In genomic region chr9:133734600-133735414, GRCh38 we compare ENCODE assay signal across 18 cellular contexts. TPM values are rescaled to one million over a fixed set of nuclear protein-coding genes. Genes with fewer than 3 reads are reported as not detected.
DNase-seq lines count a peak whose midpoint lies in the region; ATAC-seq, FAIRE-seq and TF ChIP-seq lines count a peak whose summit lies in the region.
"Had no signal": no experiment of that assay in that cellular context is flagged by ENCODE, and none has a peak within 500 bp of the region (broad histone marks: within the 10 kb centered on the region; RNA-seq: fewer than 3 reads in every experiment).

No MANE protein-coding gene starts in this region.

- POLR2A ChIA-PET in GM12878 (lab: Charles Lee): no interaction called here

- H2BK15ac ChIP-seq in mesenchymal stem cell (ENCODE audit: low read depth, poor library complexity, severe bottlenecking): peak overlapping the region; percentile 8

- H3K27me3 ChIP-seq in heart right ventricle: peaks cover 0 to 39% (median 9%) of the 10 kb centered on the region in 7 donors
- no peaks in the 10 kb centered on the region; a peak in 1 of 4 replicates for H3K27me3 ChIP-seq in GM12878 (replicated peaks in 1 of 2; ENCODE audit: control insufficient read depth in 2 of 2, insufficient read depth in 2 of 2, low read length in 1 of 2)
- peaks cover 9 to 29% of the 10 kb centered on the region in 2 experiments for H3K27me3 ChIP-seq in mesenchymal stem cell (ENCODE audit: control insufficient read depth in 1 of 2, insufficient read depth in 1 of 2, low read length in 2 of 2)
- H3K27me3 ChIP-seq: right atrium auricular region, uterus had no signal

- H2BK120ac ChIP-seq in mesenchymal stem cell (ENCODE audit: low read depth, low read length): no peak overlapping the region

- H3K14ac ChIP-seq in mesenchymal stem cell (ENCODE audit: low read length in 2 of 2): no peak overlapping the region

- H3K9me3 ChIP-seq in heart right ventricle: no peaks in the 10 kb centered on the region
- H3K9me3 ChIP-seq in GM12878 (replicated peaks; ENCODE audit: control insufficient read depth, insufficient read depth, low read length): no peaks in the 10 kb centered on the region
- H3K9me3 ChIP-seq in mesenchymal stem cell (ENCODE audit: control insufficient read depth, low read length): no peaks in the 10 kb centered on the region
- H3K9me3 ChIP-seq: right atrium auricular region, uterus had no signal

- ATAC-seq in Right ventricle myocardium superior (ENCODE audit: poor library complexity) (no peak), heart right ventricle (no peak), GM12878 (peak; percentile 23), HG03565 (IDR thresholded peaks at IDR 0.05; ENCODE audit: unreplicated experiment) (no peak)
- ATAC-seq: HCT116, SK-N-SH treated with all-trans-retinoic acid at 6 μM for 48 hours had no signal

- WGBS in heart right ventricle, 2 donors: 65 to 67% methylated on average over 22 to 23 of the region's 23 CpGs
- WGBS in GM12878 (ENCODE audit: insufficient coverage, insufficient replicate concordance, low lambda C conversion rate, missing lambda C conversion rate): 31% methylated on average over 22 of the region's 23 CpGs
- WGBS in mesenchymal stem cell: 83% methylated on average over 21 of the region's 23 CpGs

- CTCF ChIA-PET in GM12878 (lab: Yijun Ruan, JAX): interaction anchor here (0.8 to 2.0 kb wide), 7 partner anchors 8 to 259 kb away, joined by 3 to 6 read pairs (median 5); no protein-coding TSS in a partner anchor

- TF ChIP-seq EP300 in GM12878 (IDR thresholded peaks at IDR 0.05; ENCODE audit: borderline replicate concordance in 1 of 2, control insufficient read depth in 1 of 2, low read depth in 2 of 2, low read length in 2 of 2): no peak

- no peak overlapping the region for H2AFZ ChIP-seq in GM12878 (ENCODE audit: control insufficient read depth, low read depth, low read length)
- no peak overlapping the region for H2AFZ ChIP-seq in mesenchymal stem cell (ENCODE audit: low read depth, low read length)

- no peak overlapping the region for H3K4ac ChIP-seq in mesenchymal stem cell (ENCODE audit: low read depth in 1 of 2, low read length in 2 of 2)

- no peak overlapping the region for H3K18ac ChIP-seq in mesenchymal stem cell (ENCODE audit: low read depth in 1 of 2, low read length in 2 of 2)

- no peak overlapping the region for H4K91ac ChIP-seq in mesenchymal stem cell (ENCODE audit: low read length)

- H4K8ac ChIP-seq in mesenchymal stem cell (ENCODE audit: low read length): no peak overlapping the region

- H3K27ac ChIP-seq in heart right ventricle: no peak overlapping the region
- no peak overlapping the region for H3K27ac ChIP-seq in GM12878 (ENCODE audit: control insufficient read depth, insufficient read depth)
- H3K27ac ChIP-seq in mesenchymal stem cell (ENCODE audit: low read length, poor library complexity, severe bottlenecking): no peak overlapping the region
- H3K27ac ChIP-seq: right atrium auricular region, uterus had no signal

- H4K20me1 ChIP-seq in GM12878 (ENCODE audit: control insufficient read depth, insufficient read depth): no peaks in the 10 kb centered on the region

- intact Hi-C loops in Right ventricle myocardium superior (cut with DNase I) (no loop called here), heart right ventricle (cut with DNase I) (no loop called here), GM12878 (cut with micrococcal nuclease; ENCODE audit: unreplicated experiment) (no loop called here)

- H3K4me2 ChIP-seq in GM12878 (ENCODE audit: control insufficient read depth, insufficient read depth) (no peak overlapping the region), mesenchymal stem cell (ENCODE audit: low read length, poor library complexity, severe bottlenecking) (no peak overlapping the region)

- no peaks in the 10 kb centered on the region for H3K36me3 ChIP-seq in heart right ventricle
- no peaks in the 10 kb centered on the region; a peak in 1 of 4 replicates for H3K36me3 ChIP-seq in GM12878 (ENCODE audit: control insufficient read depth in 2 of 2, insufficient read depth in 2 of 2, low read length in 1 of 2)
- no peaks in the 10 kb centered on the region for H3K36me3 ChIP-seq in mesenchymal stem cell (ENCODE audit: control insufficient read depth in 1 of 2, insufficient read depth in 2 of 2, low read depth in 1 of 2, low read length in 2 of 2)
- H3K36me3 ChIP-seq: right atrium auricular region, uterus had no signal

- SMC1A ChIA-PET in GM12878 (lab: Charles Lee; ENCODE audit: uncharacterized antibody, unreplicated experiment): interaction anchor here (1.3 kb wide), 1 partner anchor 259 kb away, joined by 3 read pairs; no protein-coding TSS in a partner anchor

- H3K23ac ChIP-seq in mesenchymal stem cell (ENCODE audit: low read length in 2 of 2): no peak overlapping the region

- H3K4me1 ChIP-seq in heart right ventricle: peaks cover 0 to 21% (median 11%) of the 10 kb centered on the region in 9 donors
- no peaks in the 10 kb centered on the region for H3K4me1 ChIP-seq in GM12878 (ENCODE audit: control insufficient read depth, insufficient read depth, low read length)
- peaks cover 14% of the 10 kb centered on the region for H3K4me1 ChIP-seq in mesenchymal stem cell (ENCODE audit: control insufficient read depth, insufficient read depth, low read depth, low read length)
- H3K4me1 ChIP-seq: uterus had no signal

- no peak for TF ChIP-seq POLR2A in GM12878 (IDR thresholded peaks at IDR 0.05; ENCODE audit: low read depth, low read length)

- H3K4me3 ChIP-seq in heart right ventricle: no peak overlapping the region
- H3K4me3 ChIP-seq in GM12878: no peak overlapping the region
- no peak overlapping the region for H3K4me3 ChIP-seq in mesenchymal stem cell (ENCODE audit: insufficient read depth in 1 of 2, low read depth in 1 of 2, low read length in 2 of 2)
- H3K4me3 ChIP-seq: right atrium auricular region, uterus had no signal

- H2AK5ac ChIP-seq in mesenchymal stem cell (ENCODE audit: low read length, severe bottlenecking): no peak overlapping the region

- BruUV-seq in GM12878 (replicated peaks; lab: Mats Ljungman, UMichigan): no TSS peak

- DNase-seq in Right ventricle myocardium superior (peak; percentile 37), heart right ventricle (no peak), GM12878 (ENCODE audit: low read depth, low spot score) (no peak), mesenchymal stem cell (no peak), ureter (ENCODE audit: low spot score) (peak; percentile 43), NCI-H82 (lab: John Stamatoyannopoulos, UW) (no peak)
- DNase-seq in stimulated activated CD8-positive, alpha-beta memory T cell treated with anti-CD3 and anti-CD28 coated beads, Interleukin-4, amount 100 ng/mL, for 48 hours: no peak
- DNase-seq: activated CD4-positive, alpha-beta T cell treated with anti-CD3 and anti-CD28 coated beads for 48 hours; activated naive CD4-positive, alpha-beta T cell treated with anti-CD3 and anti-CD28 coated beads, Interleukin-2, amount 10 ng/mL, durations not matched to agents 7 days and 5 days; activated T-cell treated with anti-CD3 and anti-CD28 coated beads for 4 hours; dermis blood vessel endothelial cell; NCI-H2029; uterus had no signal

- no peak overlapping the region for H2BK5ac ChIP-seq in mesenchymal stem cell (ENCODE audit: low read depth, low read length, poor library complexity, severe bottlenecking)

- H3K9ac ChIP-seq in GM12878 (ENCODE audit: control insufficient read depth, insufficient read depth, low read length) (no peak overlapping the region), mesenchymal stem cell (ENCODE audit: low read length) (no peak overlapping the region)

- in situ Hi-C loops in GM12878 (cut with MboI): no loop called here

- no peak for TF ChIP-seq CTCF in heart right ventricle (IDR thresholded peaks at IDR 0.05)
- TF ChIP-seq CTCF in GM12878 (IDR thresholded peaks at IDR 0.05 in 2 of 3, conservative IDR thresholded peaks at IDR 0.05 in 1 of 3; ENCODE audit: control insufficient read depth in 2 of 3, extremely low read depth in 1 of 3, insufficient read depth in 1 of 3, low read depth in 3 of 3, low read length in 3 of 3): no peak

- FAIRE-seq in GM12878 (lab: Jason Lieb, UNC): no peak
- FAIRE-seq: islet of Langerhans had no signal

- RAD21 ChIA-PET in GM12878 (lab: Charles Lee; ENCODE audit: unreplicated experiment): interaction anchor here (0.8 to 2.0 kb wide), 3 partner anchors 53 to 259 kb away, joined by 3 to 10 read pairs (median 3); no protein-coding TSS in a partner anchor

- no peaks in the 10 kb centered on the region for H3K79me2 ChIP-seq in GM12878 (ENCODE audit: control insufficient read depth, insufficient read depth, low read length)

- no peak for TF ChIP-seq RAD21 in GM12878 (IDR thresholded peaks at IDR 0.05; ENCODE audit: insufficient read depth, low read depth, low read length)

- H3K79me1 ChIP-seq in mesenchymal stem cell (replicated peaks; ENCODE audit: low read length, poor library complexity, severe bottlenecking): no peaks in the 10 kb centered on the region

- no peak overlapping the region for H2BK12ac ChIP-seq in mesenchymal stem cell (ENCODE audit: low read length in 2 of 2)

RNA-seq across cellular contexts. Expression of gene SARDH, which starts 3.3 kb away (rescaled TPM):
- total RNA-seq in Right ventricle myocardium superior (0.94 TPM), heart right ventricle (1 to 10 TPM in 2 of 10 donors, under 1 TPM in 8; 0.28 to 1.8 (median 0.68) TPM), GM12878 (2014; rRNA removed) (0.06 TPM in 1 of 2 replicates, not detected in the other), GM12878 (2014; rRNA removed; fragmentation: Illumina TruSeq; extraction: Trizol) (not detected in 2 replicates), GM12878 (2021) (0.15 and 0.16 TPM in 2 replicates), ureter (4.1 TPM)
- polyA plus RNA-seq in heart right ventricle (under 1 TPM; 0.38 to 0.44 TPM), GM12878 (2011; rRNA removed) (0.07 and 0.14 TPM in 2 replicates), GM12878 (2014; fragmentation: Illumina TruSeq; extraction: Trizol) (0.03 TPM in 1 of 2 replicates, not detected in the other), GM12878 (2014; fragmentation: Nextera tagmentation; extraction: Ambion mirVana) (not detected), GM12878 (2014; rRNA removed) (0.03 TPM in 1 of 2 replicates, not detected in the other), GM12878 (2016; fragmentation: Nextera tagmentation; extraction: Ambion mirVana) (not detected)
- 3.9 TPM in 2 replicates for total RNA-seq in GM12878 (2013; cell fraction: nucleolus; rRNA removed)
- polyA plus RNA-seq in GM12878 (2011; ENCODE audit: low read depth): not detected
- 0.23 and 0.30 TPM in 2 replicates for polyA plus RNA-seq in GM12878 (2011; cell fraction: cytosol; rRNA removed)
- polyA plus RNA-seq in GM12878 (2011; cell fraction: nucleus; rRNA removed): 1.0 and 1.4 TPM in 2 replicates
- polyA plus RNA-seq in GM12878 (2012): 0.07 and 0.20 TPM in 2 replicates
- polyA minus RNA-seq in GM12878 (2011; rRNA and poly(A)+ RNA removed): 0.31 TPM in 1 of 2 replicates, not detected in the other
- polyA minus RNA-seq in GM12878 (2011; cell fraction: cytosol; rRNA and poly(A)+ RNA removed): not detected in 2 replicates
- 0.38 and 0.60 TPM in 2 replicates for polyA minus RNA-seq in GM12878 (2011; cell fraction: nucleus; rRNA and poly(A)+ RNA removed)
- polyA plus RNA-seq in mesenchymal stem cell (2013, experiment 1 of 2): 6.4 TPM
- polyA plus RNA-seq in mesenchymal stem cell (2013, experiment 2 of 2): 6.1 TPM

Comparison
In these comparisons a context has a peak if more than half of its experiments do, and no peak if none do; other contexts are left out.
1. DNase-seq: peak in Right ventricle myocardium superior (single experiment) and ureter (single experiment); none in heart right ventricle (0 of 2), GM12878 (single experiment), mesenchymal stem cell (single experiment), stimulated activated CD8-positive, alpha-beta memory T cell treated with anti-CD3 and anti-CD28 coated beads, Interleukin-4, amount 100 ng/mL, for 48 hours (single experiment) and NCI-H82 (single experiment).